1 cellular context compared by ENCODE assay signal in genomic region chr16:8888951-8889892, GRCh38.
TF ChIP-seq lines count a peak whose summit lies in the region.

No MANE protein-coding gene starts in this region.

TF ChIP-seq in IMR-90, 13 proteins besides CTCF, POLR2A, EP300 and RAD21 (continued from another document):
- TF ChIP-seq NFE2L2 (IDR thresholded peaks at IDR 0.05; ENCODE audit: low read depth, low read length) (no peak), ELK1 (IDR thresholded peaks at IDR 0.05; ENCODE audit: borderline replicate concordance, low read depth, low read length) (no peak)
